In the genomic region with DNA sequence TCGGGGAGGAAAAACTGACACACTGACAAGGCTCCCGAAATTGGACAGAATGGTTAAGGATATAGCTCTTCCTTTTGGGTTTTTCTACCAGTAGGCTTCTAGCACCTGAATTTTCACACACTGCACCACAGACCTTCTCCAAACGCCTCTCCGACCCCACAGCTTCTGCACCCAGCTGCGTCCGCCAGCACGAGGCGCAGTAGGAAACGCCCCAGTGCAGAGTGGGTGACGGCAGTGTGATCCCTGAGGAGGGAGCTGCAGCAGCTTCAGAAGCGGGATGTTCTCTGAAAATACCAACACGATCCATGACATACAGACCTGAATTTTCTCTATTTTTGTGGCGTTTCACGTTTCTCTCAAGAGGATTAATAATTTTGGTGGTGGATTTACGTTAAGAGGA, we compare ENCODE assay signal across 1 cellular context.
TF ChIP-seq lines count a peak whose summit lies in the region.

No MANE protein-coding gene starts in this region.

TF ChIP-seq in endothelial cell of umbilical vein, 7 proteins besides CTCF, POLR2A, EP300 and RAD21:
- TF ChIP-seq FOS (IDR thresholded peaks at IDR 0.05; ENCODE audit: borderline replicate concordance, insufficient read depth, low read length) (no peak), JUN (IDR thresholded peaks at IDR 0.05; ENCODE audit: borderline replicate concordance, insufficient read depth, insufficient read length, low read depth) (no peak), MYC (IDR thresholded peaks at IDR 0.05; ENCODE audit: low read depth, low read length) (no peak), POLR2AphosphoS5 (IDR thresholded peaks at IDR 0.05; ENCODE audit: insufficient read depth, low read depth, low read length) (no peak), GATA2 (IDR thresholded peaks at IDR 0.05; ENCODE audit: insufficient read depth, insufficient read length, low read depth, low read length) (no peak), EZH2 (IDR thresholded peaks at IDR 0.05; ENCODE audit: borderline replicate concordance, low read depth, low read length, severe bottlenecking) (no peak)
- TF ChIP-seq, protein P1, sequence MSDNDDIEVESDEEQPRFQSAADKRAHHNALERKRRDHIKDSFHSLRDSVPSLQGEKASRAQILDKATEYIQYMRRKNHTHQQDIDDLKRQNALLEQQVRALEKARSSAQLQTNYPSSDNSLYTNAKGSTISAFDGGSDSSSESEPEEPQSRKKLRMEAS (IDR thresholded peaks at IDR 0.05; ENCODE audit: insufficient read depth, insufficient read length): no peak
